ENCODE assay signal across 16 cellular contexts in the genomic region with DNA sequence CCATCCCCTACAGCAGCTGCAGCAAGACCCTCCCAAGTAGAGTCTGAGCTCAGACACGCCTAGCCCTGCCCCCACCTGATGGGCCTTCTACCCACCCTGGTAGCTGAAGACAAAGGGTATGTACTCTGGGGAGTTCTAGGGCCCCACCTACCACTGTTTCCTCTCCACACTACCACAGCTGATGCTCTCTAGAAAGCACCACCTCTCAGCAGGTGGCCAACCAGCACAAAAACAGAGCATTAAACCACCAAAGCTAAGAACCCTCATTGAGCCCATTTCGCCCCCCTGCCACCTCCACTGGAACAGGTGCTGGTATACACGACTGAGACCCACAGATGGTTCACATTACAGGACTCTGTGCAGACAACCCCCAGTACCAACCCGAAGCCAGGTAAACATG.
DNase-seq lines count a peak whose midpoint lies in the region; ATAC-seq lines count a peak whose summit lies in the region.
"Had no signal": no experiment of that assay in that cellular context is flagged by ENCODE, and none has a peak within 500 bp of the region (broad histone marks: within the 10 kb centered on the region; RNA-seq: fewer than 3 reads in every experiment).

No MANE protein-coding gene starts in this region.

- H3K27me3 ChIP-seq in neuronal stem cell (ENCODE audit: control insufficient read depth in 3 of 3, insufficient read depth in 3 of 3, low read depth in 1 of 3, low read length in 3 of 3), result no peaks in the 10 kb centered on the region
- peaks cover 0 to 2% of the 10 kb centered on the region in 2 donors for H3K27me3 ChIP-seq in aorta (ENCODE audit: control insufficient read depth in 1 of 2, insufficient read depth in 2 of 2, low read length in 1 of 2)
- H3K27me3 ChIP-seq: ovary had no signal

- H3K36me3 ChIP-seq in neuronal stem cell (replicated peaks in 1 of 2; ENCODE audit: control insufficient read depth in 2 of 2, insufficient read depth in 2 of 2, low read length in 2 of 2) (no peaks in the 10 kb centered on the region), aorta (ENCODE audit: control insufficient read depth in 1 of 2, insufficient read depth in 2 of 2, low read length in 1 of 2) (no peaks in the 10 kb centered on the region)
- H3K36me3 ChIP-seq: ovary had no signal

- no peak overlapping the region for H4K8ac ChIP-seq in neuronal stem cell (ENCODE audit: low read depth, low read length)

- no peak overlapping the region for H3K14ac ChIP-seq in neuronal stem cell (ENCODE audit: low read length)

- no CpG with 5 or more reads among the region's 4 CpGs for WGBS in neuronal stem cell (ENCODE audit: extremely low coverage in 2 of 2, insufficient read length in 2 of 2, insufficient replicate concordance in 1 of 2), 2 donors
- WGBS in aorta, 2 donors, result 89 to 92% methylated on average over 4 of the region's 4 CpGs

- no peaks in the 10 kb centered on the region for H3K79me1 ChIP-seq in neuronal stem cell (ENCODE audit: low read depth, low read length)

- H2BK12ac ChIP-seq in neuronal stem cell (ENCODE audit: low read length), result no peak overlapping the region

- no peak overlapping the region for H3K27ac ChIP-seq in neuronal stem cell (replicated peaks; ENCODE audit: low read length)
- H3K27ac ChIP-seq in aorta (ENCODE audit: low read depth in 1 of 2, low read length in 2 of 2), result no peak overlapping the region
- H3K27ac ChIP-seq: ovary had no signal

- H3K4ac ChIP-seq in neuronal stem cell (ENCODE audit: low read length), result no peak overlapping the region

- H2BK5ac ChIP-seq in neuronal stem cell (ENCODE audit: low read length), result no peak overlapping the region

- H3K4me1 ChIP-seq in neuronal stem cell (ENCODE audit: control insufficient read depth in 2 of 2, insufficient read depth in 1 of 2, low read depth in 1 of 2, low read length in 2 of 2), result peaks cover 0 to 4% of the 10 kb centered on the region in 2 donors
- H3K4me1 ChIP-seq in aorta (ENCODE audit: control insufficient read depth in 1 of 2, insufficient read depth in 2 of 2, low read length in 2 of 2), result peaks cover 0 to 2% of the 10 kb centered on the region in 2 donors

- H3K9me3 ChIP-seq in neuronal stem cell (replicated peaks in 1 of 2; ENCODE audit: control insufficient read depth in 2 of 2, insufficient read depth in 1 of 2, low read depth in 1 of 2, low read length in 2 of 2), result no peaks in the 10 kb centered on the region
- no peaks in the 10 kb centered on the region for H3K9me3 ChIP-seq in aorta (ENCODE audit: control insufficient read depth, low read length)
- H3K9me3 ChIP-seq: ovary had no signal

- H2BK15ac ChIP-seq in neuronal stem cell (ENCODE audit: low read length), result no peak overlapping the region

- H2BK120ac ChIP-seq in neuronal stem cell (ENCODE audit: low read depth, low read length), result no peak overlapping the region

- DNase-seq in NCI-H2171 treated with DMSO at 0.1 percent for 48 hours (lab: John Stamatoyannopoulos, UW) (peak; percentile 3), NCI-H2171 (lab: John Stamatoyannopoulos, UW) (no peak), NCI-H1105 treated with DMSO at 0.1 percent for 48 hours (lab: John Stamatoyannopoulos, UW) (peak; percentile 40), NCI-H748 (lab: John Stamatoyannopoulos, UW; ENCODE audit: unreplicated experiment) (peak; percentile 88), neuronal stem cell (ENCODE audit: low spot score) (no peak), hypothalamus (lab: John Stamatoyannopoulos, UW) (no peak), aorta (no peak)
- DNase-seq: effector CD8-positive, alpha-beta T cell; naive B cell; ovary; right cardiac atrium; stimulated activated CD8-positive, alpha-beta memory T cell treated with anti-CD3 and anti-CD28 coated beads, Interleukin-4, amount 100 ng/mL, for 48 hours; substantia nigra had no signal

- H3K23ac ChIP-seq in neuronal stem cell (ENCODE audit: low read depth, low read length, poor library complexity), result no peak overlapping the region

- H3K4me3 ChIP-seq in neuronal stem cell (ENCODE audit: low read length in 2 of 2), result no peak overlapping the region
- H3K4me3 ChIP-seq in aorta (ENCODE audit: low read length in 2 of 2), result no peak overlapping the region
- H3K4me3 ChIP-seq: K562, ovary had no signal

- ATAC-seq in aorta (ENCODE audit: low FRiP score), result no peak
- no peak for ATAC-seq in HG03139 (IDR thresholded peaks at IDR 0.05; ENCODE audit: unreplicated experiment)
- ATAC-seq: K562, right cardiac atrium, Right ventricle myocardium inferior had no signal

- H3K18ac ChIP-seq in neuronal stem cell (ENCODE audit: low read length), result no peak overlapping the region

- peak overlapping the region; percentile 70 for H2AK5ac ChIP-seq in neuronal stem cell (ENCODE audit: low read depth, low read length)

- no peak overlapping the region for H3K9ac ChIP-seq in neuronal stem cell (ENCODE audit: low read depth, low read length, poor library complexity)

- intact Hi-C loops in aorta (cut with DNase I), result no loop called here

- no peak overlapping the region for H2AFZ ChIP-seq in neuronal stem cell (ENCODE audit: low read length)

- no peak overlapping the region for H4K91ac ChIP-seq in neuronal stem cell (ENCODE audit: low read depth, low read length, poor library complexity)

- no peak overlapping the region for H3K4me2 ChIP-seq in neuronal stem cell (ENCODE audit: insufficient read depth, low read length, poor library complexity, severe bottlenecking)

Comparison
In these comparisons a context has a peak if more than half of its experiments do, and no peak if none do; other contexts are left out.
1. DNase-seq: peak in NCI-H2171 treated with DMSO at 0.1 percent for 48 hours (single experiment), NCI-H1105 treated with DMSO at 0.1 percent for 48 hours (single experiment) and NCI-H748 (single experiment); none in NCI-H2171 (single experiment), neuronal stem cell (single experiment), hypothalamus (0 of 51) and aorta (0 of 2).